12 cellular contexts compared by ENCODE assay signal in the genomic region with DNA sequence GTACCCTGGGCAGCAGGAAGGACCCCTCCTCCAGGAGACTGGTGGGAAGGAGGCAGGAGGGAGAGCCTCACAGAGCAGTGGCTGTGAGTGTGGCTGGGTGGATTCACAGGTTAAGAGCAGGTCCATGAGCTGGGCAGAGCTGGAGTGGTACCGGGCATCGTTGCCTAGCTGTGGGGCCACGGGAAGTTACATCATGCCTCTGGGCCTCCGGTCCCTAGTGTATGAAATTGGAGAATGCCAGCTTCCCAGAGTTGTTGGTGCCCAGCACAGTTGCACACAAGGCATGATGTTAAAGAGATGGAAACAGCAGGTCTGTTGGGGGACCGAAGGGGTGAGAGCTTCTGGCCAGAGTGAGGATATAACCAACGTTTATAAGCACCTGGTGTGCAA. TPM values are rescaled to one million over a fixed set of nuclear protein-coding genes. Genes with fewer than 3 reads are reported as not detected.
DNase-seq lines count a peak whose midpoint lies in the region; TF ChIP-seq lines count a peak whose summit lies in the region.
"Had no signal": no experiment of that assay in that cellular context is flagged by ENCODE, and none has a peak within 500 bp of the region (broad histone marks: within the 10 kb centered on the region; RNA-seq: fewer than 3 reads in every experiment).

No MANE protein-coding gene starts in this region.

- no peaks in the 10 kb centered on the region for H3K9me3 Mint-ChIP-seq in type B pancreatic cell
- no peaks in the 10 kb centered on the region for H3K9me3 Mint-ChIP-seq in activated T-cell treated with anti-CD3 and anti-CD28 coated beads, Interleukin-2, amount 50 U/mL, for 24 hours
- H3K9me3 Mint-ChIP-seq: activated naive CD4-positive, alpha-beta T cell treated with anti-CD3 and anti-CD28 coated beads, Interleukin-2, amount 50 U/mL, for 24 hours had no signal

- no peaks in the 10 kb centered on the region for H3K27me3 ChIP-seq in SK-N-SH (ENCODE audit: insufficient read depth)

- peaks cover 9% of the 10 kb centered on the region for H3F3A ChIP-seq in SK-N-SH (replicated peaks; ENCODE audit: insufficient read depth)

- H4K20me1 ChIP-seq in SK-N-SH (ENCODE audit: insufficient read depth): no peaks in the 10 kb centered on the region

- no peak overlapping the region for H3K4me2 ChIP-seq in SK-N-SH

- peaks cover 55% of the 10 kb centered on the region for H3K4me1 Mint-ChIP-seq in type B pancreatic cell (ENCODE audit: unreplicated experiment)
- peaks cover 13% of the 10 kb centered on the region for H3K4me1 Mint-ChIP-seq in activated T-cell treated with anti-CD3 and anti-CD28 coated beads, Interleukin-2, amount 50 U/mL, for 24 hours (ENCODE audit: low read depth)

- no peak for TF ChIP-seq RAD21 in SK-N-SH (IDR thresholded peaks at IDR 0.05; ENCODE audit: low read length)

- H3K27ac ChIP-seq in SK-N-SH (ENCODE audit: low read depth in 2 of 2, low read length in 1 of 2): no peak overlapping the region

- peaks cover 14% of the 10 kb centered on the region for H3K36me3 Mint-ChIP-seq in type B pancreatic cell
- H3K36me3 Mint-ChIP-seq in activated T-cell treated with anti-CD3 and anti-CD28 coated beads, Interleukin-2, amount 50 U/mL, for 24 hours (ENCODE audit: low read depth): no peaks in the 10 kb centered on the region
- H3K36me3 Mint-ChIP-seq: activated naive CD4-positive, alpha-beta T cell treated with anti-CD3 and anti-CD28 coated beads, Interleukin-2, amount 50 U/mL, for 24 hours had no signal

- no peak for TF ChIP-seq EP300 in SK-N-SH (IDR thresholded peaks at IDR 0.05; ENCODE audit: borderline replicate concordance in 1 of 2, low read depth in 1 of 2, low read length in 1 of 2)

- H3K9ac ChIP-seq in SK-N-SH: no peak overlapping the region

- H3K27me3 Mint-ChIP-seq in type B pancreatic cell: peaks cover 41% of the 10 kb centered on the region
- peaks cover 65% of the 10 kb centered on the region for H3K27me3 Mint-ChIP-seq in activated T-cell treated with anti-CD3 and anti-CD28 coated beads, Interleukin-2, amount 50 U/mL, for 24 hours

- WGBS in SK-N-SH (ENCODE audit: low lambda C conversion rate): 87% methylated on average over 6 of the region's 6 CpGs

- H3K4me3 Mint-ChIP-seq in type B pancreatic cell: peak overlapping the region; percentile 78
- H3K4me3 Mint-ChIP-seq in activated T-cell treated with anti-CD3 and anti-CD28 coated beads, Interleukin-2, amount 50 U/mL, for 24 hours: no peak overlapping the region

- no peak overlapping the region for H3K4me3 ChIP-seq in SK-N-SH (ENCODE audit: low read depth in 2 of 2, low read length in 1 of 2)
- H3K4me3 ChIP-seq: heart left ventricle had no signal

- no peak overlapping the region for H2AFZ ChIP-seq in SK-N-SH (ENCODE audit: low read depth)

- DNase-seq in NCI-H2081 (lab: John Stamatoyannopoulos, UW) (peak; percentile 51 to 75), NCI-H2081 treated with DMSO at 0.1 percent for 48 hours (lab: John Stamatoyannopoulos, UW) (no peak), NCI-H345 treated with DMSO at 0.1 percent for 48 hours (lab: John Stamatoyannopoulos, UW; ENCODE audit: unreplicated experiment) (peak; percentile 51), fibroblast of gingiva (ENCODE audit: low read depth) (peak; percentile 27), type B pancreatic cell (ENCODE audit: extremely low spot score, unreplicated experiment) (no peak), SK-N-SH (no peak), NCI-H1694 (lab: John Stamatoyannopoulos, UW) (no peak)
- no peak for DNase-seq in activated T-cell treated with anti-CD3 and anti-CD28 coated beads, Interleukin-2, amount 50 U/mL, for 24 hours
- DNase-seq: activated CD4-positive, CD25-positive, alpha-beta regulatory T cell; COR-L47; heart left ventricle had no signal

- no peak for TF ChIP-seq CTCF in type B pancreatic cell (conservative IDR thresholded peaks at IDR 0.05)
- no peak for TF ChIP-seq CTCF in SK-N-SH (IDR thresholded peaks at IDR 0.05)

- no peaks in the 10 kb centered on the region for H3K79me2 ChIP-seq in SK-N-SH (ENCODE audit: insufficient read depth)

- H3K36me3 ChIP-seq in SK-N-SH (replicated peaks in 1 of 2; ENCODE audit: control insufficient read depth in 1 of 2, insufficient read depth in 2 of 2, low read length in 1 of 2): no peaks in the 10 kb centered on the region

- H3K27ac Mint-ChIP-seq in type B pancreatic cell: peak overlapping the region; percentile 74
- no peak overlapping the region for H3K27ac Mint-ChIP-seq in activated T-cell treated with anti-CD3 and anti-CD28 coated beads, Interleukin-2, amount 50 U/mL, for 24 hours
- H3K27ac Mint-ChIP-seq: activated naive CD4-positive, alpha-beta T cell treated with anti-CD3 and anti-CD28 coated beads, Interleukin-2, amount 50 U/mL, for 24 hours had no signal

- CTCF ChIA-PET in SK-N-SH (lab: Yijun Ruan, JAX): interaction anchor here (0.6 to 1.9 kb wide), 4 partner anchors 12 to 124 kb away, joined by 3 to 7 read pairs (median 3); no protein-coding TSS in a partner anchor

- POLR2A ChIA-PET in SK-N-SH (lab: Yijun Ruan, JAX): no interaction called here

- H3K9me3 ChIP-seq in SK-N-SH: no peaks in the 10 kb centered on the region
- H3K9me3 ChIP-seq: heart left ventricle had no signal

- no peaks in the 10 kb centered on the region for H3K9me2 ChIP-seq in SK-N-SH

- H3K4me1 ChIP-seq in SK-N-SH (ENCODE audit: control insufficient read depth in 1 of 2, insufficient read depth in 2 of 2, low read depth in 1 of 2, low read length in 1 of 2): peaks cover 7 to 31% of the 10 kb centered on the region in 2 experiments; a peak in 1 of 4 replicates

TF ChIP-seq in SK-N-SH, 30 proteins besides CTCF, POLR2A, EP300 and RAD21 (continues in another document):
- TF ChIP-seq NRF1 (IDR thresholded peaks at IDR 0.05; ENCODE audit: low read depth, low read length) (no peak), USF2 (IDR thresholded peaks at IDR 0.05; ENCODE audit: borderline replicate concordance, low read depth, low read length) (no peak), SIN3A (IDR thresholded peaks at IDR 0.05; ENCODE audit: borderline replicate concordance, low read depth, low read length) (no peak), MXI1 (IDR thresholded peaks at IDR 0.05; ENCODE audit: low read depth, low read length) (no peak), YY1 (IDR thresholded peaks at IDR 0.05; ENCODE audit: low read depth) (no peak), GATA2 (CRISPR knock-in tag; IDR thresholded peaks at IDR 0.05) (no peak), RXRA (IDR thresholded peaks at IDR 0.05; ENCODE audit: borderline replicate concordance, low read depth) (no peak), ELF1 (IDR thresholded peaks at IDR 0.05) (no peak), ZBTB33 (IDR thresholded peaks at IDR 0.05; ENCODE audit: borderline replicate concordance, low read depth) (no peak), RCOR1 (IDR thresholded peaks at IDR 0.05; ENCODE audit: low read length) (no peak), MEF2A (IDR thresholded peaks at IDR 0.05; ENCODE audit: borderline replicate concordance, low read depth) (no peak), FOXJ3 (CRISPR knock-in tag; IDR thresholded peaks at IDR 0.05) (no peak)
- TF ChIP-seq, protein P1, sequence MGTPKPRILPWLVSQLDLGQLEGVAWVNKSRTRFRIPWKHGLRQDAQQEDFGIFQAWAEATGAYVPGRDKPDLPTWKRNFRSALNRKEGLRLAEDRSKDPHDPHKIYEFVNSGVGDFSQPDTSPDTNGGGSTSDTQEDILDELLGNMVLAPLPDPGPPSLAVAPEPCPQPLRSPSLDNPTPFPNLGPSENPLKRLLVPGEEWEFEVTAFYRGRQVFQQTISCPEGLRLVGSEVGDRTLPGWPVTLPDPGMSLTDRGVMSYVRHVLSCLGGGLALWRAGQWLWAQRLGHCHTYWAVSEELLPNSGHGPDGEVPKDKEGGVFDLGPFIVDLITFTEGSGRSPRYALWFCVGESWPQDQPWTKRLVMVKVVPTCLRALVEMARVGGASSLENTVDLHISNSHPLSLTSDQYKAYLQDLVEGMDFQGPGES (IDR thresholded peaks at IDR 0.05; ENCODE audit: low read depth, low read length): no peak

RNA-seq across cellular contexts. Expression of gene FOXO6, which starts 18.5 kb away (rescaled TPM):
- total RNA-seq in type B pancreatic cell (ENCODE audit: low replicate concordance): 9.9 and 21.1 TPM in 2 replicates
- polyA plus RNA-seq in SK-N-SH (2012; rRNA removed): 0.11 and 0.35 TPM in 2 replicates
- 0.24 and 0.33 TPM in 2 replicates for polyA plus RNA-seq in SK-N-SH (2012; cell fraction: cytosol; rRNA removed)
- 0.50 and 0.55 TPM in 2 replicates for polyA plus RNA-seq in SK-N-SH (2012; cell fraction: nucleus; rRNA removed)

Comparison
In these comparisons a context has a peak if more than half of its experiments do, and no peak if none do; other contexts are left out.
1. DNase-seq: peak in NCI-H2081 (2 of 2), NCI-H345 treated with DMSO at 0.1 percent for 48 hours (single experiment) and fibroblast of gingiva (single experiment); none in NCI-H2081 treated with DMSO at 0.1 percent for 48 hours (single experiment), type B pancreatic cell (single experiment), SK-N-SH (single experiment), activated T-cell treated with anti-CD3 and anti-CD28 coated beads, Interleukin-2, amount 50 U/mL, for 24 hours (single experiment) and NCI-H1694 (single experiment).